ENCODE assay signal across 10 cellular contexts in genomic region chr7:50174948-50175347, GRCh38.
"Had no signal": no experiment of that assay in that cellular context is flagged by ENCODE, and none has a peak within 500 bp of the region (broad histone marks: within the 10 kb centered on the region; RNA-seq: fewer than 3 reads in every experiment).

No MANE protein-coding gene starts in this region.

- H3K4me1 Mint-ChIP-seq: H9, IgD-negative memory B cell had no signal

- H3K27ac ChIP-seq: GM23248, HL-60, KMS-11 had no signal

- H3K4me2 ChIP-seq: KMS-11 had no signal

- H2AFZ ChIP-seq: GM23248 had no signal

- DNase-seq: GM23248, GOT3, H9, HCEC 1CT, KBM-7 had no signal

- ATAC-seq: HepG2 had no signal

- H3K27ac Mint-ChIP-seq: H9, IgD-negative memory B cell had no signal

- H3K27me3 Mint-ChIP-seq: IgD-negative memory B cell had no signal

- H3K9me3 Mint-ChIP-seq: H9, IgD-negative memory B cell had no signal

- H3K4me3 ChIP-seq: GM23248 had no signal

- FAIRE-seq: H54, HepG2 had no signal

- H3K9ac ChIP-seq: GM23248, KMS-11 had no signal

- H3K4me3 Mint-ChIP-seq: H9, IgD-negative memory B cell had no signal
